Comparison of ENCODE assay signal across 8 cellular contexts in the genomic region with DNA sequence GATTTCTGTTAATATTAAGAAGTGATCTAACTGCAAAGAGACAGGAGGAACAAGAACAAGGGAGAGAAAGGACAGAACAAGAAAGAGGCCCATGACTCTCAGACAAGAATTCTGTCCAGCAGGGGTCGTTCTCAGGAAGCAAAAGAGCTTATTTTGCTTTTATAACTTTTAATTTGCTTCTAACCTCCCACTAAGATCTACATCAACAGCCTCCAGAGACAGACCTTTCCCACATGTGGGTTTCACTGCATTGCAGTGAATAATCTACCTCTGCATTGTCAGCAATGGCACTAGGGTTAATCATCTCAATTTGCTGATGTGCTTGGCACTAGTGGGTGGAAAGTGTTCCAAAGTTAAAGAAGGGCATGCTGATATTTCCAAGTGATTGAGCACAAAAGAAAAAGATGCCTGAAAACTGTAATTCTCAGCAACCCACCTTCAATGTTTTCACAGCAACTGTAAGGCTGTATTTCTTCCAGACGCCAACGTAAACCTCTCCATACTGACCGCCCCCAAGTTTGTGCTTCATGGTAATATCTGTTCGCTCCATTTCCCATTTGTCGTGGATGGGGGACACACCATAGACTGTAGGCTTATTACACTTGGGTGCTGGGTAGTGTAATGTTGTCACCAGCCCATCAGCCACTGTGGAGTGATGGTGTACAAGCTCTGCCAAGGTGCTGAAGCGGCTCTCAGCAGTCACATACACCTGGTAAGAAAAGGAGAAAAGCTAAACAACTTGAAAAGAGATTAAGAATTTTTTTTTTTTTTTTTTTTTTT. TPM values are rescaled to one million over a fixed set of nuclear protein-coding genes. Genes with fewer than 3 reads are reported as not detected.
A peak's percentile ranks its signal among the peaks of the same experiment; 100 is the strongest.
DNase-seq lines count a peak whose midpoint lies in the region; ATAC-seq lines count a peak whose summit lies in the region.

No MANE protein-coding gene starts in this region.

- H3K36me3 Mint-ChIP-seq in immature natural killer cell, result peaks cover 9 to 29% (median 10%) of the 10 kb centered on the region in 3 donors

- DNase-seq in NOMO-1 treated with DMSO at 0.1 percent for 48 hours (lab: John Stamatoyannopoulos, UW; ENCODE audit: unreplicated experiment), result peak; percentile 44
- DNase-seq in NOMO-1 treated with dmso at 0.1 percent for 144 hours (lab: John Stamatoyannopoulos, UW; ENCODE audit: unreplicated experiment), result no peak
- peak; percentile 63 for DNase-seq in NCI-H526 treated with DMSO at 0.1 percent for 48 hours (lab: John Stamatoyannopoulos, UW)
- DNase-seq in amniotic epithelial cell (ENCODE audit: low read depth), result peak; percentile 68
- peak; percentile 7 to 36 (median 23) for DNase-seq in immature natural killer cell
- peak; percentile 28 to 38 for DNase-seq in stimulated activated CD4-positive, alpha-beta T cell treated with anti-CD3 and anti-CD28 coated beads, Interleukin-2, amount 100 ng/mL, for 48 hours
- DNase-seq in DMS79 (lab: John Stamatoyannopoulos, UW), result no peak

- H3K4me1 Mint-ChIP-seq in immature natural killer cell, result no peaks in the 10 kb centered on the region

- no peaks in the 10 kb centered on the region for H3K9me3 Mint-ChIP-seq in immature natural killer cell

- no peak for ATAC-seq in GM21529 (IDR thresholded peaks at IDR 0.05; ENCODE audit: unreplicated experiment)

- H3K4me3 Mint-ChIP-seq in immature natural killer cell, result no peak overlapping the region

- H3K27me3 Mint-ChIP-seq in immature natural killer cell (ENCODE audit: low read depth in 3 of 3), result no peaks in the 10 kb centered on the region

- H3K27ac Mint-ChIP-seq in immature natural killer cell, result no peak overlapping the region

RNA-seq across cellular contexts. Expression of a gene that starts 39.5 kb away (rescaled TPM):
- 10 to 100 TPM; 41.3 to 64.3 (median 45.2) TPM for polyA plus RNA-seq in immature natural killer cell

Comparison
In these comparisons a context has a peak if more than half of its experiments do, and no peak if none do; other contexts are left out.
1. DNase-seq: peak in NOMO-1 treated with DMSO at 0.1 percent for 48 hours (single experiment), NCI-H526 treated with DMSO at 0.1 percent for 48 hours (single experiment), amniotic epithelial cell (single experiment), immature natural killer cell (3 of 3) and stimulated activated CD4-positive, alpha-beta T cell treated with anti-CD3 and anti-CD28 coated beads, Interleukin-2, amount 100 ng/mL, for 48 hours (2 of 2); none in NOMO-1 treated with dmso at 0.1 percent for 144 hours (single experiment) and DMS79 (single experiment).